Comparison of ENCODE assay signal across 10 cellular contexts in genomic region chr17:27239046-27239445, GRCh38. TPM values are rescaled to one million over a fixed set of nuclear protein-coding genes. Genes with fewer than 3 reads are reported as not detected.
DNase-seq lines count a peak whose midpoint lies in the region; ATAC-seq, FAIRE-seq and TF ChIP-seq lines count a peak whose summit lies in the region.
"Had no signal": no experiment of that assay in that cellular context is flagged by ENCODE, and none has a peak within 500 bp of the region (broad histone marks: within the 10 kb centered on the region; RNA-seq: fewer than 3 reads in every experiment).

No MANE protein-coding gene starts in this region.

- H3K27me3 Mint-ChIP-seq in CD4-positive, alpha-beta memory T cell: peaks cover 0 to 1% of the 10 kb centered on the region in 2 donors

- DNase-seq in GM12891 (ENCODE audit: insufficient read length, low spot score) (no peak), germinal center (ENCODE audit: low spot score) (peak; percentile 44), HPDE6-E6E7 (ENCODE audit: extremely low spot score) (no peak), NCI-H446 (lab: John Stamatoyannopoulos, UW) (no peak), NCI-H510A treated with DMSO at 0.1 percent for 48 hours (lab: John Stamatoyannopoulos, UW) (no peak)
- DNase-seq in CD4-positive, alpha-beta memory T cell: no peak
- DNase-seq: NCI-H526 treated with DMSO at 0.1 percent for 48 hours had no signal

- no peaks in the 10 kb centered on the region for H3K4me1 ChIP-seq in CD4-positive, alpha-beta memory T cell (ENCODE audit: insufficient read depth, low read length)

- H3K9me3 ChIP-seq in CD4-positive, alpha-beta memory T cell (ENCODE audit: control insufficient read depth in 1 of 2, low read length in 2 of 2): no peaks in the 10 kb centered on the region

- intact Hi-C loops in CD4-positive, alpha-beta memory T cell (cut with micrococcal nuclease): loop anchor here (5.0 kb wide), 1 partner anchor 113 kb away; no protein-coding TSS in a partner anchor

- no peak overlapping the region for H3K27ac ChIP-seq in CD4-positive, alpha-beta memory T cell (ENCODE audit: low read depth, low read length)

- no peaks in the 10 kb centered on the region for H3K36me3 ChIP-seq in CD4-positive, alpha-beta memory T cell (ENCODE audit: insufficient read depth, low read length)

- no peak overlapping the region for H3K4me3 ChIP-seq in CD4-positive, alpha-beta memory T cell (ENCODE audit: low read length in 2 of 2)

- H3K27ac Mint-ChIP-seq in CD4-positive, alpha-beta memory T cell: no peak overlapping the region

- no peak for TF ChIP-seq POLR2A in GM12891 (IDR thresholded peaks at IDR 0.05; ENCODE audit: low read depth, low read length)

- peak; percentile 43 for ATAC-seq in GM19328 (IDR thresholded peaks at IDR 0.05; ENCODE audit: unreplicated experiment)
- peak; percentile 42 for ATAC-seq in HG03108 (IDR thresholded peaks at IDR 0.05; ENCODE audit: unreplicated experiment)

- no peaks in the 10 kb centered on the region for H3K9me3 Mint-ChIP-seq in CD4-positive, alpha-beta memory T cell

- no peaks in the 10 kb centered on the region for H3K36me3 Mint-ChIP-seq in CD4-positive, alpha-beta memory T cell

- no peaks in the 10 kb centered on the region for H3K4me1 Mint-ChIP-seq in CD4-positive, alpha-beta memory T cell

- CTCF ChIA-PET in CD4-positive, alpha-beta memory T cell (lab: Charles Lee; ENCODE audit: partially characterized antibody): interaction anchor here (1.3 to 10.8 kb wide), 7 partner anchors 55 to 362 kb away, joined by 3 to 332 read pairs (median 29); partner anchors contain the start of gene WSB1

- H3K4me3 Mint-ChIP-seq in CD4-positive, alpha-beta memory T cell: no peak overlapping the region

- no peaks in the 10 kb centered on the region for H3K27me3 ChIP-seq in CD4-positive, alpha-beta memory T cell (ENCODE audit: insufficient read depth, low read length)

- peak; percentile 75 for FAIRE-seq in GM12891 (lab: Jason Lieb, UNC)
- FAIRE-seq: keratinocyte had no signal

- POLR2A ChIA-PET in CD4-positive, alpha-beta memory T cell (lab: Charles Lee; ENCODE audit: partially characterized antibody): interaction anchor here (1.0 kb wide), 1 partner anchor 55 kb away, joined by 4 read pairs; no protein-coding TSS in a partner anchor

TF ChIP-seq in GM12891, 5 proteins besides CTCF, POLR2A, EP300 and RAD21:
- peak; percentile 95 for TF ChIP-seq SPI1 (IDR thresholded peaks at IDR 0.05; ENCODE audit: low read depth, low read length)
- TF ChIP-seq PAX5 (IDR thresholded peaks at IDR 0.05; ENCODE audit: insufficient read depth, low read length, severe bottlenecking): no peak

RNA-seq across cellular contexts. Expression of gene WSB1, which starts 54.9 kb away (rescaled TPM):
- polyA plus RNA-seq in GM12891 (2012; ENCODE audit: low read depth, missing spikeins): 90.2 TPM
- 100 to 1,000 TPM; 122 to 130 TPM for total RNA-seq in CD4-positive, alpha-beta memory T cell
- polyA plus RNA-seq in CD4-positive, alpha-beta memory T cell: 100 to 1,000 TPM; 152 to 157 TPM
